9 cellular contexts compared by ENCODE assay signal in the genomic region with DNA sequence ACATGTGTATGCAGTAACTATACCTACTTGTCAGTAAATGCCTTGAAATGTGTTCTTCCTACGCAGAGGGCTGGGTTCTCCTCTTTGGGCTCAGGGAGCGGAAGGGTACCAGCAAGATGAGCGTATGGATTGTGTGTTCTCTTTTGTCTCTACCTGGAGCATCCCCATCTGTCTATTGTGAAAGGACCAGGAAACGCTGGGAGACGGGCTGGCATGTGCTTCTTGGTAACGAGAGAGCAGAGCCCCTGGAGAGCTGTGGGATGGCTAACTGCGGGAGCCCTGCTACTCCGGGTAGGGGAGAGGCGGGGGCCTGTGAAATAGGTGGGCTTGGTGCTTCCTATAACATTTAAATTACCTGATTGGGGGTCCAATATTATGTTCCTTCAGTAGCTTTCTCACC.
DNase-seq lines count a peak whose midpoint lies in the region; ATAC-seq and TF ChIP-seq lines count a peak whose summit lies in the region.
"Had no signal": no experiment of that assay in that cellular context is flagged by ENCODE, and none has a peak within 500 bp of the region (broad histone marks: within the 10 kb centered on the region; RNA-seq: fewer than 3 reads in every experiment).

No MANE protein-coding gene starts in this region.

- no peak overlapping the region for H3K4me3 Mint-ChIP-seq in activated naive CD8-positive, alpha-beta T cell
- H3K4me3 Mint-ChIP-seq in activated naive CD8-positive, alpha-beta T cell treated with anti-CD3 and anti-CD28 coated beads for 36 hours, result no peak overlapping the region
- H3K4me3 Mint-ChIP-seq in naive thymus-derived CD4-positive, alpha-beta T cell, result no peak overlapping the region

- POLR2A ChIA-PET in naive thymus-derived CD4-positive, alpha-beta T cell (lab: Charles Lee), result no interaction called here

- CTCF ChIA-PET in naive thymus-derived CD4-positive, alpha-beta T cell (lab: Charles Lee), result interaction anchor here (1.1 kb wide), 1 partner anchor 11 kb away, joined by 3 read pairs; no protein-coding TSS in a partner anchor

- H3K27ac Mint-ChIP-seq in activated naive CD8-positive, alpha-beta T cell, result peak overlapping the region; percentile 97
- H3K27ac Mint-ChIP-seq in activated naive CD8-positive, alpha-beta T cell treated with anti-CD3 and anti-CD28 coated beads for 36 hours, result no peak overlapping the region
- peak overlapping the region in 6 of 9 donors; percentile 36 to 90 (median 63) for H3K27ac Mint-ChIP-seq in naive thymus-derived CD4-positive, alpha-beta T cell

- H3K27ac ChIP-seq in colonic mucosa (peak overlapping the region; percentile 62), uterus (peak overlapping the region; percentile 90 to 93)
- H3K27ac ChIP-seq in naive thymus-derived CD4-positive, alpha-beta T cell (ENCODE audit: low read depth, low read length), result no peak overlapping the region
- H3K27ac ChIP-seq: BLaER1 had no signal

- TF ChIP-seq POLR2A in uterus (IDR thresholded peaks at IDR 0.05), result no peak

- H3K9me3 Mint-ChIP-seq in activated naive CD8-positive, alpha-beta T cell (ENCODE audit: low read depth), result peaks cover 5% of the 10 kb centered on the region
- H3K9me3 Mint-ChIP-seq in activated naive CD8-positive, alpha-beta T cell treated with anti-CD3 and anti-CD28 coated beads for 36 hours, result peaks cover 19% of the 10 kb centered on the region
- H3K9me3 Mint-ChIP-seq in naive thymus-derived CD4-positive, alpha-beta T cell, result peaks cover 0 to 9% (median 0%) of the 10 kb centered on the region in 11 donors

- no peak for ATAC-seq in naive thymus-derived CD4-positive, alpha-beta T cell
- no peak for ATAC-seq in HG03045 (IDR thresholded peaks at IDR 0.05; ENCODE audit: unreplicated experiment)
- no peak for ATAC-seq in HG03342 (IDR thresholded peaks at IDR 0.05; ENCODE audit: unreplicated experiment)

- no peak for DNase-seq in activated naive CD8-positive, alpha-beta T cell treated with anti-CD3 and anti-CD28 coated beads for 36 hours
- DNase-seq in colonic mucosa, result no peak
- DNase-seq in naive thymus-derived CD4-positive, alpha-beta T cell, result no peak
- peak in 1 of 2 donors; percentile 34 for DNase-seq in uterus
- DNase-seq in NCI-H1105 (lab: John Stamatoyannopoulos, UW), result no peak

- TF ChIP-seq CTCF in colonic mucosa (IDR thresholded peaks at IDR 0.05) (no peak), uterus (IDR thresholded peaks at IDR 0.05) (no peak)

- no peak overlapping the region for H3K4me3 ChIP-seq in colonic mucosa
- no peak overlapping the region for H3K4me3 ChIP-seq in naive thymus-derived CD4-positive, alpha-beta T cell (ENCODE audit: low read length)
- no peak overlapping the region for H3K4me3 ChIP-seq in uterus
- H3K4me3 ChIP-seq: BLaER1 had no signal

- H3K36me3 ChIP-seq in colonic mucosa (no peaks in the 10 kb centered on the region), uterus (no peaks in the 10 kb centered on the region)
- peaks cover 0 to 19% (median 0%) of the 10 kb centered on the region in 3 experiments for H3K36me3 ChIP-seq in naive thymus-derived CD4-positive, alpha-beta T cell (ENCODE audit: control insufficient read depth in 2 of 3, insufficient read depth in 3 of 3, low read length in 3 of 3)

- H3K9ac ChIP-seq in colonic mucosa (ENCODE audit: low read depth in 2 of 2, low read length in 2 of 2), result peak overlapping the region in 1 of 2 donors; percentile 42
- H3K9ac ChIP-seq: BLaER1 had no signal

- H3K27me3 ChIP-seq in colonic mucosa (no peaks in the 10 kb centered on the region), uterus (no peaks in the 10 kb centered on the region)
- H3K27me3 ChIP-seq in naive thymus-derived CD4-positive, alpha-beta T cell (ENCODE audit: control insufficient read depth in 2 of 2, insufficient read depth in 2 of 2, low read length in 2 of 2), result no peaks in the 10 kb centered on the region
- H3K27me3 ChIP-seq: BLaER1 had no signal

- no peaks in the 10 kb centered on the region for H3K9me3 ChIP-seq in colonic mucosa
- H3K9me3 ChIP-seq in naive thymus-derived CD4-positive, alpha-beta T cell (ENCODE audit: control insufficient read depth in 2 of 3, low read length in 3 of 3), result no peaks in the 10 kb centered on the region
- H3K9me3 ChIP-seq in uterus, result no peaks in the 10 kb centered on the region

- peaks cover 34% of the 10 kb centered on the region for H3K36me3 Mint-ChIP-seq in activated naive CD8-positive, alpha-beta T cell
- H3K36me3 Mint-ChIP-seq in activated naive CD8-positive, alpha-beta T cell treated with anti-CD3 and anti-CD28 coated beads for 36 hours, result peaks cover 84% of the 10 kb centered on the region
- peaks cover 4 to 70% (median 46%) of the 10 kb centered on the region in 5 donors for H3K36me3 Mint-ChIP-seq in naive thymus-derived CD4-positive, alpha-beta T cell

- H3K4me1 Mint-ChIP-seq in activated naive CD8-positive, alpha-beta T cell (ENCODE audit: low read depth), result peaks cover 79% of the 10 kb centered on the region
- H3K4me1 Mint-ChIP-seq in activated naive CD8-positive, alpha-beta T cell treated with anti-CD3 and anti-CD28 coated beads for 36 hours, result peaks cover 56% of the 10 kb centered on the region
- peaks cover 38 to 83% (median 75%) of the 10 kb centered on the region in 7 donors for H3K4me1 Mint-ChIP-seq in naive thymus-derived CD4-positive, alpha-beta T cell

- no peaks in the 10 kb centered on the region for H3K27me3 Mint-ChIP-seq in activated naive CD8-positive, alpha-beta T cell
- H3K27me3 Mint-ChIP-seq in activated naive CD8-positive, alpha-beta T cell treated with anti-CD3 and anti-CD28 coated beads for 36 hours, result no peaks in the 10 kb centered on the region
- H3K27me3 Mint-ChIP-seq in naive thymus-derived CD4-positive, alpha-beta T cell, result no peaks in the 10 kb centered on the region

- intact Hi-C loops in colonic mucosa (cut with DNase I) (no loop called here), uterus (cut with DNase I; ENCODE audit: low total_unique reads) (no loop called here)
- intact Hi-C loops in naive thymus-derived CD4-positive, alpha-beta T cell (cut with micrococcal nuclease), result no loop called here

- H3K4me1 ChIP-seq in colonic mucosa (peaks cover 6% of the 10 kb centered on the region), uterus (peaks cover 0 to 4% of the 10 kb centered on the region in 2 donors)
- peaks cover 0 to 6% of the 10 kb centered on the region in 2 donors for H3K4me1 ChIP-seq in naive thymus-derived CD4-positive, alpha-beta T cell (ENCODE audit: control insufficient read depth in 2 of 2, insufficient read depth in 2 of 2, low read length in 2 of 2)
